In genomic region chr2:19312949-19313348, GRCh38 we compare ENCODE assay signal across 8 cellular contexts. TPM values are rescaled to one million over a fixed set of nuclear protein-coding genes. Genes with fewer than 3 reads are reported as not detected.
DNase-seq lines count a peak whose midpoint lies in the region; ATAC-seq, FAIRE-seq and TF ChIP-seq lines count a peak whose summit lies in the region.

No MANE protein-coding gene starts in this region.

- POLR2A ChIA-PET in AG04449 (lab: Yijun Ruan, JAX): no interaction called here

- H3K27ac ChIP-seq in small intestine (ENCODE audit: low read depth in 1 of 2, low read length in 1 of 2): no peak overlapping the region

- no peaks in the 10 kb centered on the region for H3K36me3 ChIP-seq in small intestine (ENCODE audit: control insufficient read depth in 2 of 2, insufficient read depth in 2 of 2, low read length in 2 of 2)

- no peaks in the 10 kb centered on the region for H3K4me1 ChIP-seq in small intestine (ENCODE audit: control insufficient read depth in 2 of 2, insufficient read depth in 1 of 2, low read depth in 1 of 2, low read length in 1 of 2)

- H3K27me3 ChIP-seq in small intestine (ENCODE audit: control insufficient read depth in 2 of 2, insufficient read depth in 2 of 2, low read length in 2 of 2): no peaks in the 10 kb centered on the region

- H3K9me3 ChIP-seq in small intestine (ENCODE audit: control insufficient read depth, low read depth): no peaks in the 10 kb centered on the region

- H3K4me3 ChIP-seq in AG04449 (ENCODE audit: low read depth, low read length) (no peak overlapping the region), fibroblast of the aortic adventitia (ENCODE audit: low read depth, low read length) (no peak overlapping the region), small intestine (ENCODE audit: low read depth in 1 of 2, low read length in 2 of 2) (no peak overlapping the region)

- no peak for FAIRE-seq in small intestine (lab: Jason Lieb, UNC)

- peak; percentile 32 for TF ChIP-seq CTCF in AG04449 (IDR thresholded peaks at IDR 0.05; ENCODE audit: insufficient read depth, low read length, missing control alignments)
- TF ChIP-seq CTCF in fibroblast of the aortic adventitia (IDR thresholded peaks at IDR 0.05; ENCODE audit: insufficient read depth, low read length): peak; percentile 59

- DNase-seq in AG04449 (ENCODE audit: low read depth, low spot score) (no peak), GM19240 (ENCODE audit: insufficient read length, low spot score) (peak; percentile 4), M059J (ENCODE audit: low read depth) (peak; percentile 43), fibroblast of the aortic adventitia (ENCODE audit: low read depth) (peak; percentile 57), small intestine (no peak), foreskin melanocyte (no peak), C1 segment of cervical spinal cord (lab: John Stamatoyannopoulos, UW) (no peak)

- ATAC-seq in HG03139 (IDR thresholded peaks at IDR 0.05; ENCODE audit: unreplicated experiment): no peak

- CTCF ChIA-PET in AG04449 (lab: Yijun Ruan, JAX): interaction anchor here (0.6 to 4.7 kb wide), 8 partner anchors 10 to 792 kb away, joined by 3 to 22 read pairs (median 3); no protein-coding TSS in a partner anchor

RNA-seq across cellular contexts. Expression of gene OSR1, which starts 45.5 kb away (rescaled TPM):
- 0.15 TPM in 1 of 2 replicates, not detected in the other for total RNA-seq in M059J (2014; rRNA removed; shearing (Covaris generic))
- total RNA-seq in fibroblast of the aortic adventitia (ENCODE audit: low replicate concordance): 35.8 and 117 TPM in 2 replicates
- 10 to 100 TPM in 1 of 3 donors, under 1 TPM in 1, not detected in 1; 0.27 to 12.2 TPM for polyA plus RNA-seq in small intestine

Comparison
In these comparisons a context has a peak if more than half of its experiments do, and no peak if none do; other contexts are left out.
1. DNase-seq: peak in GM19240 (single experiment), M059J (single experiment) and fibroblast of the aortic adventitia (single experiment); none in AG04449 (single experiment), small intestine (single experiment), foreskin melanocyte (single experiment) and C1 segment of cervical spinal cord (0 of 14).
2. RNA of gene OSR1, which starts 45.5 kb away (total RNA-seq): 35.8 to 117 TPM in fibroblast of the aortic adventitia; 0.15 TPM in M059J; every median in the first group is over 10 times any median in the second.